ENCODE assay signal across 1 cellular context in genomic region chr20:21509079-21509596, GRCh38.
TF ChIP-seq lines count a peak whose summit lies in the region.

No MANE protein-coding gene starts in this region.

TF ChIP-seq in HepG2, 621 proteins besides CTCF, POLR2A, EP300 and RAD21:
- TF ChIP-seq SALL2 (CRISPR knock-in tag; IDR thresholded peaks at IDR 0.05), result no peak
- TF ChIP-seq CEBPB (IDR thresholded peaks at IDR 0.05; ENCODE audit: borderline replicate concordance, low read depth, low read length), result peak; percentile 75
- TF ChIP-seq MYPOP (CRISPR knock-in tag; IDR thresholded peaks at IDR 0.05), result no peak
- TF ChIP-seq ZSCAN30 (CRISPR knock-in tag; IDR thresholded peaks at IDR 0.05), result no peak
